1 cellular context compared by ENCODE assay signal in the genomic region with DNA sequence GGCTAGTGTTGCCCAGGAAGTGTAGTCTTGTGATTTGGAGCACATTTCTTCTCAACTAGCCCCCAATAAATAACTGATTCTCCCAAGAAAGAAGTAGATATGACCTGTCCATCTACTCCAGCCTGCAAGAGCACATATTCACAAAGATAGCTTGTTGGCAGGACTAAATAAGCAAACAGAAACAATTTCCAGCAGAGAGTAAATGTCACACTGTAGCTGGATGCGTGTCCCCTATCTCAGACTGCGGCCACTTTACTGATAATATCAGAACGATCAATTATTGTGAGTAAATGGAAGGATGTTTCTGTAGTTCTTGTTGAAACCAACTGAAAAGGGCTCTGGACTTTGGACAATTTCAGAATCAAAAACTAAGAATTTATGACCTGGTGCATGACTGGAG.
TF ChIP-seq lines count a peak whose summit lies in the region.

No MANE protein-coding gene starts in this region.

TF ChIP-seq in HepG2, 621 proteins besides CTCF, POLR2A, EP300 and RAD21 (continued from another document):
- TF ChIP-seq BRF2 (CRISPR knock-in tag; IDR thresholded peaks at IDR 0.05), result no peak
- no peak for TF ChIP-seq PRDM10 (CRISPR knock-in tag; IDR thresholded peaks at IDR 0.05; ENCODE audit: low read depth)
- TF ChIP-seq HNRNPH1 (optimal IDR thresholded peaks at IDR 0.05; ENCODE audit: low read depth, low read length), result no peak
